ENCODE assay signal across 8 cellular contexts in genomic region chr9:113687680-113688371, GRCh38.
DNase-seq lines count a peak whose midpoint lies in the region; ATAC-seq and TF ChIP-seq lines count a peak whose summit lies in the region.
"Had no signal": no experiment of that assay in that cellular context is flagged by ENCODE, and none has a peak within 500 bp of the region (broad histone marks: within the 10 kb centered on the region; RNA-seq: fewer than 3 reads in every experiment).

No MANE protein-coding gene starts in this region.

- H3K27me3 ChIP-seq in HUES64 (ENCODE audit: insufficient read depth, low read length) = peaks cover 57% of the 10 kb centered on the region
- peaks cover 32% of the 10 kb centered on the region for H3K27me3 ChIP-seq in CD8-positive, alpha-beta memory T cell (ENCODE audit: insufficient read depth, low read length, poor library complexity, severe bottlenecking)
- peaks cover 6% of the 10 kb centered on the region for H3K27me3 ChIP-seq in CD8-positive, alpha-beta T cell (ENCODE audit: insufficient read depth, low read length)

- no peak overlapping the region for H3K9ac ChIP-seq in HUES64 (ENCODE audit: low read depth, low read length)

- H3K9me3 ChIP-seq in HUES64 (ENCODE audit: insufficient read depth, low read depth, low read length) = no peaks in the 10 kb centered on the region
- no peaks in the 10 kb centered on the region for H3K9me3 ChIP-seq in CD8-positive, alpha-beta memory T cell (ENCODE audit: low read length)
- no peaks in the 10 kb centered on the region for H3K9me3 ChIP-seq in CD8-positive, alpha-beta T cell (ENCODE audit: low read length)

- H3K4me3 Mint-ChIP-seq in immature natural killer cell = peak overlapping the region; percentile 38 to 70 (median 62)
- peak overlapping the region in 1 of 7 donors; percentile 27 for H3K4me3 Mint-ChIP-seq in CD8-positive, alpha-beta memory T cell
- no peak overlapping the region for H3K4me3 Mint-ChIP-seq in CD8-positive, alpha-beta T cell

- H3K4me3 ChIP-seq in HUES64 (ENCODE audit: low read length) (peak overlapping the region; percentile 48), skeletal muscle cell (ENCODE audit: low read depth, low read length) (peak overlapping the region; percentile 13)
- no peak overlapping the region for H3K4me3 ChIP-seq in CD8-positive, alpha-beta memory T cell (ENCODE audit: low read length)
- no peak overlapping the region for H3K4me3 ChIP-seq in CD8-positive, alpha-beta T cell (ENCODE audit: low read depth, low read length)

- POLR2A ChIA-PET in CD8-positive, alpha-beta memory T cell (lab: Charles Lee) = no interaction called here
- POLR2A ChIA-PET in CD8-positive, alpha-beta T cell (lab: Charles Lee) = no interaction called here

- WGBS in HUES64 = 8% methylated on average over 40 of the region's 40 CpGs

- peaks cover 41 to 42% of the 10 kb centered on the region in 2 donors for H3K4me1 Mint-ChIP-seq in immature natural killer cell
- H3K4me1 Mint-ChIP-seq in CD8-positive, alpha-beta memory T cell = peaks cover 5 to 14% (median 7%) of the 10 kb centered on the region in 3 donors
- no peaks in the 10 kb centered on the region for H3K4me1 Mint-ChIP-seq in CD8-positive, alpha-beta T cell (ENCODE audit: low read depth)

- CTCF ChIA-PET in CD8-positive, alpha-beta memory T cell (lab: Charles Lee) = interaction anchor here (0.6 kb wide), 1 partner anchor 32 kb away, joined by 3 read pairs; no protein-coding TSS in a partner anchor
- CTCF ChIA-PET in CD8-positive, alpha-beta T cell (lab: Charles Lee) = no interaction called here

- no peaks in the 10 kb centered on the region for H3K9me3 Mint-ChIP-seq in immature natural killer cell
- no peaks in the 10 kb centered on the region for H3K9me3 Mint-ChIP-seq in CD8-positive, alpha-beta memory T cell
- H3K9me3 Mint-ChIP-seq in CD8-positive, alpha-beta T cell = no peaks in the 10 kb centered on the region

- no peaks in the 10 kb centered on the region for H3K36me3 ChIP-seq in HUES64 (ENCODE audit: insufficient read depth, low read length)
- no peaks in the 10 kb centered on the region for H3K36me3 ChIP-seq in CD8-positive, alpha-beta memory T cell (ENCODE audit: insufficient read depth, low read length)
- no peaks in the 10 kb centered on the region for H3K36me3 ChIP-seq in CD8-positive, alpha-beta T cell (ENCODE audit: insufficient read depth, low read length)

- peaks cover 7% of the 10 kb centered on the region in 3 donors for H3K27me3 Mint-ChIP-seq in immature natural killer cell (ENCODE audit: low read depth in 3 of 3)
- peaks cover 49 to 81% of the 10 kb centered on the region in 2 donors for H3K27me3 Mint-ChIP-seq in CD8-positive, alpha-beta memory T cell
- H3K27me3 Mint-ChIP-seq in CD8-positive, alpha-beta T cell (ENCODE audit: low read depth) = peaks cover 62% of the 10 kb centered on the region

- TF ChIP-seq CTCF in CD8-positive, alpha-beta T cell (IDR thresholded peaks at IDR 0.05) = no peak

- H3K4me1 ChIP-seq in HUES64 (ENCODE audit: insufficient read depth, low read length) = 0 out of 2 replicates have a peak, but pooled peaks cover 3% of the 10 kb centered on the region
- no peaks in the 10 kb centered on the region for H3K4me1 ChIP-seq in CD8-positive, alpha-beta memory T cell (ENCODE audit: insufficient read depth, low read length)
- peaks cover 3% of the 10 kb centered on the region for H3K4me1 ChIP-seq in CD8-positive, alpha-beta T cell (ENCODE audit: insufficient read depth, low read length)

- H3K27ac ChIP-seq in HUES64 (ENCODE audit: low read depth, low read length) = no peak overlapping the region
- no peak overlapping the region for H3K27ac ChIP-seq in CD8-positive, alpha-beta memory T cell (ENCODE audit: low read depth, low read length)
- H3K27ac ChIP-seq in CD8-positive, alpha-beta T cell (ENCODE audit: low read depth, low read length) = no peak overlapping the region

- peak overlapping the region in 1 of 6 donors; percentile 50 for H3K27ac Mint-ChIP-seq in immature natural killer cell
- peak overlapping the region in 1 of 8 donors; percentile 5 for H3K27ac Mint-ChIP-seq in CD8-positive, alpha-beta memory T cell
- H3K27ac Mint-ChIP-seq in CD8-positive, alpha-beta T cell = no peak overlapping the region
- H3K27ac Mint-ChIP-seq: naive thymus-derived CD8-positive, alpha-beta T cell had no signal

- peak; percentile 49 for DNase-seq in amniotic epithelial cell (ENCODE audit: low read depth)
- DNase-seq in immature natural killer cell = no peak
- DNase-seq in skeletal muscle cell (ENCODE audit: low read depth) = no peak
- no peak for DNase-seq in CD8-positive, alpha-beta memory T cell
- no peak for DNase-seq in SIG-M5 (lab: John Stamatoyannopoulos, UW)
- DNase-seq in CD8-positive, alpha-beta T cell = no peak
- DNase-seq: naive thymus-derived CD8-positive, alpha-beta T cell had no signal

- H3K36me3 Mint-ChIP-seq in immature natural killer cell = peaks cover 0 to 12% (median 0%) of the 10 kb centered on the region in 3 donors
- H3K36me3 Mint-ChIP-seq in CD8-positive, alpha-beta memory T cell = peaks cover 0 to 8% (median 0%) of the 10 kb centered on the region in 3 donors
- no peaks in the 10 kb centered on the region for H3K36me3 Mint-ChIP-seq in CD8-positive, alpha-beta T cell
- H3K36me3 Mint-ChIP-seq: naive thymus-derived CD8-positive, alpha-beta T cell had no signal

- ATAC-seq in CD8-positive, alpha-beta T cell = no peak
- ATAC-seq: naive thymus-derived CD8-positive, alpha-beta T cell had no signal

- intact Hi-C loops in CD8-positive, alpha-beta T cell (cut with DNase I, micrococcal nuclease) = no loop called here

Comparison
In these comparisons a context has a peak if more than half of its experiments do, and no peak if none do; other contexts are left out.
1. H3K4me3 ChIP-seq: peak in HUES64 (single experiment) and skeletal muscle cell (single experiment); none in CD8-positive, alpha-beta memory T cell (single experiment) and CD8-positive, alpha-beta T cell (single experiment).